12 cellular contexts compared by ENCODE assay signal in genomic region chrX:20143111-20143510, GRCh38. TPM values are rescaled to one million over a fixed set of nuclear protein-coding genes. Genes with fewer than 3 reads are reported as not detected.
DNase-seq lines count a peak whose midpoint lies in the region; ATAC-seq and TF ChIP-seq lines count a peak whose summit lies in the region.
"Had no signal": no experiment of that assay in that cellular context is flagged by ENCODE, and none has a peak within 500 bp of the region (broad histone marks: within the 10 kb centered on the region; RNA-seq: fewer than 3 reads in every experiment).

No MANE protein-coding gene starts in this region.

- 0 out of 2 replicates have a peak overlapping the region, but pooled peaks have one; percentile 57 for H3K9ac ChIP-seq in HCT116 (ENCODE audit: low read length)
- H3K9ac ChIP-seq in neural progenitor cell = no peak overlapping the region
- H3K9ac ChIP-seq in mammary epithelial cell (ENCODE audit: insufficient read depth, low read length) = no peak overlapping the region

- H3K36me3 Mint-ChIP-seq in neural progenitor cell = peaks cover 2% of the 10 kb centered on the region

- H3K27me3 Mint-ChIP-seq in neural progenitor cell (ENCODE audit: insufficient read depth, low read depth) = peaks cover 2% of the 10 kb centered on the region

- H3K27ac Mint-ChIP-seq in neural progenitor cell = no peak overlapping the region

- dilution Hi-C loops in mammary epithelial cell (cut with HindIII; ENCODE audit: low sequenced_read_pairs) = no loop called here

- in situ Hi-C loops in mammary epithelial cell (cut with MboI; ENCODE audit: low sequenced_read_pairs in 2 of 2) = no loop called here

- H3K9me3 Mint-ChIP-seq in neural progenitor cell = no peaks in the 10 kb centered on the region

- H3K27ac ChIP-seq in HCT116 (ENCODE audit: low read depth, low read length) = no peak overlapping the region
- peak overlapping the region in 3 of 5 donors; percentile 3 to 90 (median 61) for H3K27ac ChIP-seq in adrenal gland
- H3K27ac ChIP-seq in neural progenitor cell = no peak overlapping the region
- no peak overlapping the region for H3K27ac ChIP-seq in mammary epithelial cell (ENCODE audit: insufficient read depth, low read depth, low read length)

- TF ChIP-seq RAD21 in HCT116 (IDR thresholded peaks at IDR 0.05; ENCODE audit: low read depth) = no peak

- POLR2A ChIA-PET in HCT116 (lab: Charles Lee) = no interaction called here

- H3K27me3 ChIP-seq in HCT116 (ENCODE audit: insufficient read depth, low read length) (no peaks in the 10 kb centered on the region), adrenal gland (no peaks in the 10 kb centered on the region), neural progenitor cell (no peaks in the 10 kb centered on the region), mammary epithelial cell (ENCODE audit: insufficient read depth, low read length) (no peaks in the 10 kb centered on the region)
- H3K27me3 ChIP-seq: ascending aorta, spleen had no signal

- H3K79me2 ChIP-seq in HCT116 (ENCODE audit: insufficient read depth, low read length) (peaks cover 33% of the 10 kb centered on the region), neural progenitor cell (ENCODE audit: low read depth) (peaks cover 35% of the 10 kb centered on the region), mammary epithelial cell (ENCODE audit: insufficient read depth, low read length) (peaks cover 34% of the 10 kb centered on the region)

- peak overlapping the region; percentile 24 for H3K4me3 Mint-ChIP-seq in neural progenitor cell

- H4K20me1 ChIP-seq in HCT116 (ENCODE audit: insufficient read depth) (peaks cover 9% of the 10 kb centered on the region; the same call in 1 of the 2 replicates), neural progenitor cell (ENCODE audit: low read depth) (peaks cover 20% of the 10 kb centered on the region), mammary epithelial cell (ENCODE audit: insufficient read depth, low read length) (no peaks in the 10 kb centered on the region)

- no peak for ATAC-seq in HCT116
- ATAC-seq: Panc1 had no signal

- DNase-seq in NCI-H82 (lab: John Stamatoyannopoulos, UW) = peak; percentile 8
- no peak for DNase-seq in NCI-H82 treated with DMSO at 0.1 percent for 48 hours (lab: John Stamatoyannopoulos, UW; ENCODE audit: unreplicated experiment)
- no peak for DNase-seq in HCT116 (ENCODE audit: low read depth, low spot score)
- peak in 1 of 7 donors; percentile 3 for DNase-seq in adrenal gland
- no peak for DNase-seq in neural progenitor cell (ENCODE audit: low spot score)
- DNase-seq in mammary epithelial cell = no peak
- DNase-seq in NCI-H2081 treated with DMSO at 0.1 percent for 48 hours (lab: John Stamatoyannopoulos, UW) = no peak
- DNase-seq in NCI-H1930 (lab: John Stamatoyannopoulos, UW) = no peak
- DNase-seq: 8988T had no signal

- BruUV-seq in HCT116 (replicated peaks; lab: Mats Ljungman, UMichigan) (no TSS peak), mammary epithelial cell (replicated peaks; lab: Mats Ljungman, UMichigan) (no TSS peak)

- no peak for TF ChIP-seq CTCF in HCT116 (IDR thresholded peaks at IDR 0.05 in 2 of 3, conservative IDR thresholded peaks at IDR 0.05 in 1 of 3; ENCODE audit: borderline replicate concordance in 1 of 3, insufficient read depth in 1 of 3, low read depth in 2 of 3, low read length in 2 of 3)
- TF ChIP-seq CTCF in adrenal gland (IDR thresholded peaks at IDR 0.05) = no peak
- no peak for TF ChIP-seq CTCF in neural progenitor cell (IDR thresholded peaks at IDR 0.05)
- TF ChIP-seq CTCF in mammary epithelial cell (conservative IDR thresholded peaks at IDR 0.05 in 1 of 2, IDR thresholded peaks at IDR 0.05 in 1 of 2; ENCODE audit: extremely low read depth in 1 of 2, insufficient read depth in 1 of 2, low read depth in 1 of 2, low read length in 2 of 2) = no peak

- H3K4me3 ChIP-seq in HCT116 (replicated peaks in 1 of 2; ENCODE audit: low read depth in 1 of 2, low read length in 2 of 2) (peak overlapping the region in 1 of 2 experiments; percentile 86; a peak in 1 of 4 replicates), adrenal gland (no peak overlapping the region), neural progenitor cell (no peak overlapping the region), mammary epithelial cell (replicated peaks in 1 of 3; ENCODE audit: insufficient read depth in 1 of 3, low read depth in 2 of 3, low read length in 3 of 3) (no peak overlapping the region)

- H2AFZ ChIP-seq in HCT116 (ENCODE audit: low read depth, low read length, poor library complexity, severe bottlenecking) = no peak overlapping the region
- H2AFZ ChIP-seq in neural progenitor cell (replicated peaks) = no peak overlapping the region
- no peak overlapping the region for H2AFZ ChIP-seq in mammary epithelial cell (ENCODE audit: low read depth, low read length)

- 52 to 67% (median 57%) methylated on average over 6 of the region's 6 CpGs; no CpG with 5 or more reads in 1 of the 4 donors for WGBS in adrenal gland, 4 donors
- WGBS in mammary epithelial cell (ENCODE audit: low coverage, missing lambda C conversion rate) = 86% methylated on average over 6 of the region's 6 CpGs

- RAD21 ChIA-PET in HCT116 (lab: Charles Lee; ENCODE audit: low non-redundant PET in 1 of 2, low total read pairs in 2 of 2, uncharacterized antibody in 2 of 2, unreplicated experiment in 2 of 2) = no interaction called here

- intact Hi-C loops in HCT116 (cut with micrococcal nuclease) = no loop called here
- intact Hi-C loops in adrenal gland (cut with DNase I) = no loop called here
- intact Hi-C loops in mammary epithelial cell (cut with micrococcal nuclease) = loop anchor here (5.0 kb wide), 1 partner anchor 299 kb away; no protein-coding TSS in a partner anchor

- H3K9me3 ChIP-seq in HCT116 (ENCODE audit: control insufficient read depth in 1 of 2, insufficient read depth in 1 of 2, low read depth in 1 of 2, low read length in 2 of 2) (no peaks in the 10 kb centered on the region), adrenal gland (replicated peaks in 1 of 3) (no peaks in the 10 kb centered on the region), neural progenitor cell (ENCODE audit: low read depth) (no peaks in the 10 kb centered on the region), mammary epithelial cell (replicated peaks; ENCODE audit: insufficient read depth, low read length) (no peaks in the 10 kb centered on the region)
- H3K9me3 ChIP-seq: ascending aorta, spleen had no signal

- CTCF ChIA-PET in HCT116 (lab: Charles Lee) (no interaction called here), mammary epithelial cell (lab: Charles Lee; ENCODE audit: low non-redundant PET) (no interaction called here)

- no peaks in the 10 kb centered on the region for H3K9me2 ChIP-seq in HCT116 (ENCODE audit: insufficient read depth)

- peaks cover 9% of the 10 kb centered on the region for H3K4me1 Mint-ChIP-seq in neural progenitor cell

- H3K36me3 ChIP-seq in HCT116 (ENCODE audit: control insufficient read depth in 1 of 2, insufficient read depth in 2 of 2, low read length in 2 of 2) (peaks cover 0 to 17% of the 10 kb centered on the region in 2 experiments; a peak in 3 of 4 replicates), adrenal gland (replicated peaks in 1 of 2) (peaks cover 0 to 4% of the 10 kb centered on the region in 2 donors), neural progenitor cell (peaks cover 6% of the 10 kb centered on the region), mammary epithelial cell (ENCODE audit: insufficient read depth, low read length) (peaks cover 10% of the 10 kb centered on the region)

- H3K4me2 ChIP-seq in HCT116 (ENCODE audit: low read length) = peak overlapping the region; percentile 51; the same call in 1 of the 2 replicates
- no peak overlapping the region for H3K4me2 ChIP-seq in neural progenitor cell
- H3K4me2 ChIP-seq in mammary epithelial cell (ENCODE audit: insufficient read depth, low read depth, low read length) = no peak overlapping the region

- H3F3A ChIP-seq in neural progenitor cell (ENCODE audit: low read depth) = no peaks in the 10 kb centered on the region

- TF ChIP-seq POLR2A in HCT116 (IDR thresholded peaks at IDR 0.05; ENCODE audit: borderline replicate concordance, extremely low read depth, insufficient read depth, insufficient read length) (no peak), adrenal gland (IDR thresholded peaks at IDR 0.05) (no peak)

- H3K4me1 ChIP-seq in HCT116 (ENCODE audit: control insufficient read depth in 1 of 2, insufficient read depth in 2 of 2, low read length in 2 of 2) (peaks cover 5 to 14% of the 10 kb centered on the region in 2 experiments; a peak in 3 of 4 replicates), adrenal gland (replicated peaks in 1 of 2) (peaks cover 7 to 19% of the 10 kb centered on the region in 2 donors), neural progenitor cell (peaks cover 7% of the 10 kb centered on the region), mammary epithelial cell (ENCODE audit: insufficient read depth, low read length) (peaks cover 16% of the 10 kb centered on the region)

TF ChIP-seq in HCT116, 20 proteins besides CTCF, POLR2A, EP300 and RAD21 (continues in another document):
- TF ChIP-seq SIN3A (IDR thresholded peaks at IDR 0.05; ENCODE audit: low read depth) (no peak), EZH2 (IDR thresholded peaks at IDR 0.05) (no peak), YY1 (IDR thresholded peaks at IDR 0.05; ENCODE audit: extremely low read depth, insufficient replicate concordance, low read depth, low read length) (no peak), EGR1 (IDR thresholded peaks at IDR 0.05; ENCODE audit: low read depth) (no peak), TCF7L2 (IDR thresholded peaks at IDR 0.05; ENCODE audit: borderline replicate concordance, extremely low read depth, insufficient read depth, insufficient read length) (no peak), CEBPB (IDR thresholded peaks at IDR 0.05; ENCODE audit: low read depth) (no peak), CBX3 (IDR thresholded peaks at IDR 0.05; ENCODE audit: low read depth) (no peak)

RNA-seq across cellular contexts. Expression of gene EIF1AX, which starts 1.5 kb away (rescaled TPM):
- total RNA-seq in HCT116 (2021; ENCODE audit: unreplicated experiment) (132 TPM), adrenal gland (100 to 1,000 TPM in 1 of 8 donors, 10 to 100 TPM in 7; 23.1 to 103 (median 59.3) TPM), neural progenitor cell (ENCODE audit: low replicate concordance) (77.6 and 123 TPM in 2 replicates), mammary epithelial cell (100 to 1,000 TPM in 1 of 2 donors, 10 to 100 TPM in 1; 65.5 to 201 TPM)
- 36.3 and 39.1 TPM in 2 replicates for polyA plus RNA-seq in HCT116 (2012)
- polyA plus RNA-seq in adrenal gland (10 to 100 TPM; 17.6 to 66.8 (median 21.6) TPM), mammary epithelial cell (82.4 TPM)
- polyA minus RNA-seq in mammary epithelial cell = 42.8 TPM

RNA-seq across cellular contexts. Expression of gene MAP7D2, which starts 26.4 kb away (rescaled TPM):
- total RNA-seq in HCT116 (2021; ENCODE audit: unreplicated experiment) (0.15 TPM), adrenal gland (1 to 10 TPM in 2 of 8 donors, under 1 TPM in 6; 0.25 to 1.9 (median 0.65) TPM), neural progenitor cell (ENCODE audit: low replicate concordance) (2.0 and 2.6 TPM in 2 replicates), mammary epithelial cell (1 to 10 TPM; 1.0 to 5.0 TPM)
- 0.07 and 0.23 TPM in 2 replicates for polyA plus RNA-seq in HCT116 (2012)
- polyA plus RNA-seq in adrenal gland (1 to 10 TPM; 1.3 to 6.0 (median 4.4) TPM), mammary epithelial cell (3.2 TPM)
- 5.1 TPM for polyA minus RNA-seq in mammary epithelial cell
- total RNA-seq: ascending aorta had no signal

Comparison
In these comparisons a context has a peak if more than half of its experiments do, and no peak if none do; other contexts are left out.
1. H3K27ac ChIP-seq: peak in adrenal gland (3 of 5); none in HCT116 (single experiment), neural progenitor cell (single experiment) and mammary epithelial cell (single experiment).